In the genomic region with DNA sequence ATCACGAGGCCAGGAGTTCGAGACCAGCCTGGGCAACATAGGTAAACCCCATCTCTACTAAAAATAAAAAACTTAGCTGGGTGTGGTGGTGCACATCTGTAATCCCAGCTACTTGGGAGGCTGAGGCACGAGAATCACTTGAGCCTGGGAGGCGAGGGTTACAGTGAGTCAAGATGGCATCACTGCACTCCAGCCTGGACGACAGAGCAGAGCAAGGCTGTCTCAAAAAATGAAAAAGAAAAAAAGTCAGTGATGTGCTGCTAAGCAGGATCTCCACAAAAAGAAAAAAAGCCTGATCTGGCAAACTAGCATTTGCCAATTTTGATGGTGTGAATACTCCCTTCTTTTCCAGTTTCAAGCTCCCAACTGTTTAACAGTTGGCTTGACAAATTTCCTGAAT, we compare ENCODE assay signal across 14 cellular contexts. TPM values are rescaled to one million over a fixed set of nuclear protein-coding genes. Genes with fewer than 3 reads are reported as not detected.
A peak's percentile ranks its signal among the peaks of the same experiment; 100 is the strongest.
DNase-seq lines count a peak whose midpoint lies in the region; ATAC-seq and TF ChIP-seq lines count a peak whose summit lies in the region.
"Had no signal": no experiment of that assay in that cellular context is flagged by ENCODE, and none has a peak within 500 bp of the region (broad histone marks: within the 10 kb centered on the region; RNA-seq: fewer than 3 reads in every experiment).

No MANE protein-coding gene starts in this region.

- peak overlapping the region; percentile 97 for H3K27ac Mint-ChIP-seq in activated naive CD4-positive, alpha-beta T cell treated with anti-CD3 and anti-CD28 coated beads, Interleukin-2, amount 10 ng/mL, durations not matched to agents 7 days and 5 days
- H3K27ac Mint-ChIP-seq in endodermal cell: no peak overlapping the region
- H3K27ac Mint-ChIP-seq: progenitor cell of endocrine pancreas had no signal

- H3K4me3 ChIP-seq in SJSA1 (no peak overlapping the region), foreskin fibroblast (ENCODE audit: low read depth in 1 of 2, low read length in 2 of 2) (no peak overlapping the region), upper lobe of left lung (no peak overlapping the region), endodermal cell (ENCODE audit: low read length) (no peak overlapping the region)

- no peaks in the 10 kb centered on the region for H3K9me3 ChIP-seq in SJSA1 (replicated peaks)
- no peaks in the 10 kb centered on the region for H3K9me3 ChIP-seq in upper lobe of left lung
- H3K9me3 ChIP-seq in endodermal cell (ENCODE audit: control insufficient read depth, low read length): no peaks in the 10 kb centered on the region

- peaks cover 28% of the 10 kb centered on the region for H3K4me1 ChIP-seq in SJSA1 (replicated peaks)
- H3K4me1 ChIP-seq in upper lobe of left lung: peaks cover 4 to 16% (median 11%) of the 10 kb centered on the region in 4 donors
- no peaks in the 10 kb centered on the region for H3K4me1 ChIP-seq in endodermal cell (ENCODE audit: control insufficient read depth, insufficient read depth, low read length)

- ATAC-seq in upper lobe of left lung (ENCODE audit: low FRiP score in 2 of 2) (no peak), HG03139 (IDR thresholded peaks at IDR 0.05; ENCODE audit: unreplicated experiment) (no peak), HG03342 (IDR thresholded peaks at IDR 0.05; ENCODE audit: unreplicated experiment) (no peak)

- no peak overlapping the region for H3K4me3 Mint-ChIP-seq in activated naive CD4-positive, alpha-beta T cell treated with anti-CD3 and anti-CD28 coated beads, Interleukin-2, amount 10 ng/mL, durations not matched to agents 7 days and 5 days
- H3K4me3 Mint-ChIP-seq in endodermal cell: no peak overlapping the region

- H3K27ac ChIP-seq in SJSA1 (peak overlapping the region; percentile 77), upper lobe of left lung (peak overlapping the region in 3 of 4 donors; percentile 33 to 67 (median 42)), endodermal cell (ENCODE audit: low read depth, low read length) (no peak overlapping the region)

- TF ChIP-seq POLR2A in upper lobe of left lung (IDR thresholded peaks at IDR 0.05): no peak

- H3K9ac ChIP-seq in endodermal cell (ENCODE audit: extremely low read depth, low read length, poor library complexity, severe bottlenecking): no peak overlapping the region

- H3K27me3 ChIP-seq in SJSA1 (replicated peaks) (no peaks in the 10 kb centered on the region), upper lobe of left lung (no peaks in the 10 kb centered on the region), endodermal cell (ENCODE audit: control insufficient read depth, insufficient read depth, low read length, poor library complexity, severe bottlenecking) (no peaks in the 10 kb centered on the region)

- H3K36me3 Mint-ChIP-seq in activated naive CD4-positive, alpha-beta T cell treated with anti-CD3 and anti-CD28 coated beads, Interleukin-2, amount 10 ng/mL, durations not matched to agents 7 days and 5 days: peaks cover 1% of the 10 kb centered on the region
- peaks cover 13% of the 10 kb centered on the region for H3K36me3 Mint-ChIP-seq in endodermal cell (ENCODE audit: low read depth)

- no peak for DNase-seq in activated naive CD4-positive, alpha-beta T cell treated with anti-CD3 and anti-CD28 coated beads, Interleukin-2, amount 10 ng/mL, durations not matched to agents 7 days and 5 days
- DNase-seq in activated naive CD4-positive, alpha-beta T cell (lab: John Stamatoyannopoulos, UW): no peak
- DNase-seq in SJSA1 (ENCODE audit: low read depth in 1 of 2, low spot score in 2 of 2) (no peak), foreskin fibroblast (peak; percentile 22 to 50), upper lobe of left lung (no peak), endodermal cell (no peak)
- DNase-seq: activated naive CD4-positive, alpha-beta T cell treated with anti-CD3 and anti-CD28 coated beads for 36 hours; left cardiac atrium; NCI-H1105; SIG-M5; stimulated activated naive CD8-positive, alpha-beta T cell treated with anti-CD3 and anti-CD28 coated beads, Interleukin-15, Interleukin-2, amounts not matched to agents 100 U/mL and 50 U/mL, for 24 hours had no signal

- TF ChIP-seq CTCF in foreskin fibroblast (IDR thresholded peaks at IDR 0.05; ENCODE audit: low read depth, low read length) (no peak), upper lobe of left lung (IDR thresholded peaks at IDR 0.05) (no peak), endodermal cell (conservative IDR thresholded peaks at IDR 0.05) (no peak)

- no peaks in the 10 kb centered on the region for H3K9me3 Mint-ChIP-seq in activated naive CD4-positive, alpha-beta T cell treated with anti-CD3 and anti-CD28 coated beads, Interleukin-2, amount 10 ng/mL, durations not matched to agents 7 days and 5 days
- no peaks in the 10 kb centered on the region for H3K9me3 Mint-ChIP-seq in endodermal cell
- H3K9me3 Mint-ChIP-seq: activated naive CD4-positive, alpha-beta T cell treated with anti-CD3 and anti-CD28 coated beads for 36 hours had no signal

- WGBS in upper lobe of left lung, 2 donors: 83 to 86% methylated on average over 5 of the region's 5 CpGs
- 96% methylated on average over 3 to 5 of the region's 5 CpGs for WGBS in endodermal cell (ENCODE audit: insufficient coverage in 1 of 2, insufficient read length in 1 of 2), 2 experiments

- TF ChIP-seq EP300 in upper lobe of left lung (IDR thresholded peaks at IDR 0.05): no peak

- no peaks in the 10 kb centered on the region for H3K27me3 Mint-ChIP-seq in activated naive CD4-positive, alpha-beta T cell treated with anti-CD3 and anti-CD28 coated beads, Interleukin-2, amount 10 ng/mL, durations not matched to agents 7 days and 5 days
- H3K27me3 Mint-ChIP-seq in endodermal cell (ENCODE audit: insufficient read depth): no peaks in the 10 kb centered on the region
- H3K27me3 Mint-ChIP-seq: progenitor cell of endocrine pancreas had no signal

- H3K4me1 Mint-ChIP-seq in activated naive CD4-positive, alpha-beta T cell treated with anti-CD3 and anti-CD28 coated beads, Interleukin-2, amount 10 ng/mL, durations not matched to agents 7 days and 5 days: peaks cover 53% of the 10 kb centered on the region
- H3K4me1 Mint-ChIP-seq in endodermal cell: peaks cover 10% of the 10 kb centered on the region

- CTCF ChIA-PET in activated naive CD4-positive, alpha-beta T cell treated with anti-CD3 and anti-CD28 coated beads, Interleukin-2, amount 10 ng/mL, durations not matched to agents 7 days and 5 days (lab: Charles Lee): interaction anchor here (2.5 to 2.9 kb wide), 2 partner anchors 37 kb away, joined by 13 to 21 read pairs; no protein-coding TSS in a partner anchor

- H3K36me3 ChIP-seq in SJSA1 (peaks cover 21% of the 10 kb centered on the region), upper lobe of left lung (peaks cover 0 to 5% (median 0%) of the 10 kb centered on the region in 4 donors), endodermal cell (ENCODE audit: control insufficient read depth, insufficient read depth, low read length) (peaks cover 7% of the 10 kb centered on the region)

RNA-seq across cellular contexts. Expression of a gene that starts 21.9 kb away (rescaled TPM):
- total RNA-seq in SJSA1 (2014; rRNA removed; shearing (Covaris generic)): 61.4 and 95.4 TPM in 2 replicates
- 10 to 100 TPM; 11.5 to 34.2 (median 20.1) TPM for total RNA-seq in upper lobe of left lung
- total RNA-seq in endodermal cell: 10 to 100 TPM; 28.5 to 43.1 TPM
- polyA plus RNA-seq in endodermal cell (2013, experiment 1 of 2): 68.3 TPM
- 67.1 TPM for polyA plus RNA-seq in endodermal cell (2013, experiment 2 of 2)

Comparison
In these comparisons a context has a peak if more than half of its experiments do, and no peak if none do; other contexts are left out.
1. DNase-seq: peak in foreskin fibroblast (2 of 2); none in activated naive CD4-positive, alpha-beta T cell treated with anti-CD3 and anti-CD28 coated beads, Interleukin-2, amount 10 ng/mL, durations not matched to agents 7 days and 5 days (single experiment), activated naive CD4-positive, alpha-beta T cell (0 of 4), SJSA1 (0 of 2), upper lobe of left lung (0 of 2) and endodermal cell (single experiment).